12 cellular contexts compared by ENCODE assay signal in the genomic region with DNA sequence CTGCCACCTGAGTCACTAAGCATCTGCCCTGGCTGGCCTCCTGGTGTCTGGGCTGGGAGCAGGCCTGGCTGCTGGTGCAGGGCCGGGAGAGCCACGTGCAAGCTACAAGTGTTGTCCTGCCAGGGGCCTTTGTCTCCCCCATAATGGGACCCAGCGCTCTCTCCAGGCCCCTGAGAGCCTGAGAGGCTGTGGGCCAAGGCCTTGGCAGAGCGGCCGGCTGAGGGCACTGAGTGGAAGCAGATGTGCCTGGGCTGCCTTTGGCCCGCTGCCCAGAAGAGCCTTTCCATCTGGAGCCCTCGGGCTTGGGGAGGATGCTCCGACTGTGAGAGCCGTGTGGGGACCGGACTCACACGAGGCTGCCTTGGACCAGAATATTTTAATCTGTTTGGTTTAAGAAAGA.
DNase-seq lines count a peak whose midpoint lies in the region; ATAC-seq, FAIRE-seq and TF ChIP-seq lines count a peak whose summit lies in the region.
"Had no signal": no experiment of that assay in that cellular context is flagged by ENCODE, and none has a peak within 500 bp of the region (broad histone marks: within the 10 kb centered on the region; RNA-seq: fewer than 3 reads in every experiment).

No MANE protein-coding gene starts in this region.

- ATAC-seq in upper lobe of left lung (ENCODE audit: low FRiP score in 2 of 2) (no peak), GM19395 (IDR thresholded peaks at IDR 0.05; ENCODE audit: unreplicated experiment) (no peak)
- ATAC-seq: A549 had no signal

- 54 to 71% methylated on average over 7 to 11 of the region's 11 CpGs for WGBS in upper lobe of left lung, 2 donors

- no peak for TF ChIP-seq EP300 in upper lobe of left lung (IDR thresholded peaks at IDR 0.05)

- H3K9me3 Mint-ChIP-seq in brain, result peaks cover 0 to 5% (median 3%) of the 10 kb centered on the region in 5 experiments
- H3K9me3 Mint-ChIP-seq: activated naive CD4-positive, alpha-beta T cell treated with anti-CD3 and anti-CD28 coated beads, Interleukin-2, amount 50 U/mL, for 24 hours had no signal

- TF ChIP-seq CTCF in brain (conservative IDR thresholded peaks at IDR 0.05) (no peak), kidney (IDR thresholded peaks at IDR 0.05; ENCODE audit: borderline replicate concordance, extremely low read depth, insufficient read depth) (no peak), upper lobe of left lung (IDR thresholded peaks at IDR 0.05) (no peak)

- peak; percentile 60 for DNase-seq in NCI-H82 (lab: John Stamatoyannopoulos, UW)
- DNase-seq in NCI-H82 treated with DMSO at 0.1 percent for 48 hours (lab: John Stamatoyannopoulos, UW; ENCODE audit: unreplicated experiment), result no peak
- peak; percentile 77 for DNase-seq in kidney
- peak; percentile 10 to 64 for DNase-seq in upper lobe of left lung
- DNase-seq in GF-D8 (lab: John Stamatoyannopoulos, UW), result no peak
- no peak for DNase-seq in OCI-M1 (lab: John Stamatoyannopoulos, UW)
- DNase-seq: T-helper 2 cell had no signal

- intact Hi-C loops in kidney (cut with DNase I), result no loop called here

- no peak overlapping the region for H3K9ac ChIP-seq in kidney (ENCODE audit: low read length in 2 of 2)

- H3K27ac ChIP-seq in kidney (ENCODE audit: low read depth in 2 of 2, low read length in 2 of 2) (no peak overlapping the region), upper lobe of left lung (no peak overlapping the region)
- H3K27ac ChIP-seq: tibial artery had no signal

- H3K36me3 Mint-ChIP-seq in brain, result no peaks in the 10 kb centered on the region
- H3K36me3 Mint-ChIP-seq: activated naive CD4-positive, alpha-beta T cell treated with anti-CD3 and anti-CD28 coated beads, Interleukin-2, amount 50 U/mL, for 24 hours had no signal

- no peaks in the 10 kb centered on the region for H3K9me3 ChIP-seq in kidney (ENCODE audit: control insufficient read depth in 1 of 2, low read length in 2 of 2)
- H3K9me3 ChIP-seq in upper lobe of left lung, result no peaks in the 10 kb centered on the region
- H3K9me3 ChIP-seq: A549, tibial artery had no signal

- H3K27me3 Mint-ChIP-seq in brain, result peaks cover 7% of the 10 kb centered on the region

- H3K36me3 ChIP-seq in kidney (ENCODE audit: control insufficient read depth in 1 of 2, insufficient read depth in 2 of 2, low read length in 2 of 2) (no peaks in the 10 kb centered on the region), upper lobe of left lung (no peaks in the 10 kb centered on the region)
- H3K36me3 ChIP-seq: tibial artery had no signal

- peak overlapping the region; percentile 68 to 84 (median 77) for H3K27ac Mint-ChIP-seq in brain
- H3K27ac Mint-ChIP-seq: activated naive CD4-positive, alpha-beta T cell treated with anti-CD3 and anti-CD28 coated beads, Interleukin-2, amount 50 U/mL, for 24 hours had no signal

- H3K4me1 Mint-ChIP-seq in brain, result peaks cover 48% of the 10 kb centered on the region
- H3K4me1 Mint-ChIP-seq: activated naive CD4-positive, alpha-beta T cell treated with anti-CD3 and anti-CD28 coated beads, Interleukin-2, amount 50 U/mL, for 24 hours had no signal

- H3K4me3 ChIP-seq in kidney (ENCODE audit: low read length in 2 of 2) (no peak overlapping the region), upper lobe of left lung (no peak overlapping the region)
- H3K4me3 ChIP-seq: A549, tibial artery had no signal

- H3K4me1 ChIP-seq in kidney (ENCODE audit: control insufficient read depth in 1 of 2, insufficient read depth in 1 of 2, low read depth in 1 of 2, low read length in 2 of 2), result peaks cover 8 to 10% of the 10 kb centered on the region in 2 donors
- no peaks in the 10 kb centered on the region for H3K4me1 ChIP-seq in upper lobe of left lung

- FAIRE-seq in kidney (lab: Jason Lieb, UNC), result no peak
- FAIRE-seq: A549 had no signal

- TF ChIP-seq POLR2A in upper lobe of left lung (IDR thresholded peaks at IDR 0.05), result no peak

- no peak overlapping the region for H3K4me3 Mint-ChIP-seq in brain
- H3K4me3 Mint-ChIP-seq: activated naive CD4-positive, alpha-beta T cell treated with anti-CD3 and anti-CD28 coated beads, Interleukin-2, amount 50 U/mL, for 24 hours had no signal

- no peaks in the 10 kb centered on the region for H3K27me3 ChIP-seq in upper lobe of left lung
- H3K27me3 ChIP-seq: tibial artery had no signal

Comparison
In these comparisons a context has a peak if more than half of its experiments do, and no peak if none do; other contexts are left out.
1. DNase-seq: peak in NCI-H82 (single experiment), kidney (single experiment) and upper lobe of left lung (2 of 2); none in NCI-H82 treated with DMSO at 0.1 percent for 48 hours (single experiment), GF-D8 (single experiment) and OCI-M1 (single experiment).